In the genomic region with DNA sequence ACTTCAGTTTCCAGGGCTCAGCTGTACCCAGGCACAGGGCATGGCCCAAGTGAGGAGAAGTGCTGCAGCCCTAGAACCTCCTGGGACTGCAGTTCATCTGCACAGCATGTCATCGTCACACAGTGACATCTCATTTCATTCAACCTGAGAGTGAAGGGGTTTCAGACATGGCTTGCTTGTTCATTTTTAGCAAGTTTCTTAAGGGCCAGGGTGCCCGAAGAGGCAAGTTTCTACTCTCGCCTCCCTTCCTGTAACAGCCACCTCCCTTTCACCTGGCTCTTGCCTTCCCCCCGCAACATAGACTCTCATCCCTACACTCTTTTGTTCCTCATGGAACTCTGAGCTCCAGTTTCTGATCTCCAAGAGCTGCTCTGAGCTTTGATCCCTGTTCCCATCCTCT, we compare ENCODE assay signal across 13 cellular contexts.
DNase-seq lines count a peak whose midpoint lies in the region; ATAC-seq, FAIRE-seq and TF ChIP-seq lines count a peak whose summit lies in the region.
"Had no signal": no experiment of that assay in that cellular context is flagged by ENCODE, and none has a peak within 500 bp of the region (broad histone marks: within the 10 kb centered on the region; RNA-seq: fewer than 3 reads in every experiment).

No MANE protein-coding gene starts in this region.

- TF ChIP-seq CTCF in GM23338 (conservative IDR thresholded peaks at IDR 0.05; ENCODE audit: low read depth in 2 of 2) (no peak), suprapubic skin (IDR thresholded peaks at IDR 0.05) (no peak), pancreas (IDR thresholded peaks at IDR 0.05) (no peak)

- intact Hi-C loops in right cardiac atrium (cut with DNase I): no loop called here
- intact Hi-C loops in Right ventricle myocardium superior (cut with DNase I): no loop called here
- intact Hi-C loops in pancreas (cut with DNase I): no loop called here

- no peaks in the 10 kb centered on the region for H3K9me3 Mint-ChIP-seq in GM23338
- H3K9me3 Mint-ChIP-seq: activated naive CD8-positive, alpha-beta T cell treated with anti-CD3 and anti-CD28 coated beads, Interleukin-2, amount 10 ng/mL, durations not matched to agents 7 days and 5 days had no signal

- peaks cover 8% of the 10 kb centered on the region for H3K4me1 ChIP-seq in right cardiac atrium (ENCODE audit: control insufficient read depth, insufficient read depth, low read length)
- peaks cover 70% of the 10 kb centered on the region for H3K4me1 ChIP-seq in GM23338 (ENCODE audit: insufficient read depth)
- peaks cover 43% of the 10 kb centered on the region for H3K4me1 ChIP-seq in suprapubic skin
- peaks cover 12 to 19% (median 18%) of the 10 kb centered on the region in 3 donors for H3K4me1 ChIP-seq in pancreas

- H3K27ac Mint-ChIP-seq in GM23338: peak overlapping the region; percentile 23; the same call in 1 of the 2 replicates
- H3K27ac Mint-ChIP-seq: activated naive CD8-positive, alpha-beta T cell treated with anti-CD3 and anti-CD28 coated beads, Interleukin-2, amount 10 ng/mL, durations not matched to agents 7 days and 5 days had no signal

- no peak for FAIRE-seq in pancreas (lab: Jason Lieb, UNC)
- no peak for FAIRE-seq in frontal cortex (lab: Jason Lieb, UNC)

- H3K27me3 ChIP-seq in right cardiac atrium (ENCODE audit: control insufficient read depth, insufficient read depth): no peaks in the 10 kb centered on the region
- H3K27me3 ChIP-seq in GM23338 (ENCODE audit: insufficient read depth): no peaks in the 10 kb centered on the region
- no peaks in the 10 kb centered on the region for H3K27me3 ChIP-seq in suprapubic skin
- H3K27me3 ChIP-seq in pancreas: no peaks in the 10 kb centered on the region

- H3K36me3 ChIP-seq in GM23338 (ENCODE audit: insufficient read depth) (no peaks in the 10 kb centered on the region), suprapubic skin (no peaks in the 10 kb centered on the region), pancreas (no peaks in the 10 kb centered on the region)

- DNase-seq in right cardiac atrium (no peak), Right ventricle myocardium superior (no peak), GM23338 (ENCODE audit: low spot score) (no peak), suprapubic skin (ENCODE audit: low spot score in 2 of 2) (no peak), pancreas (no peak), NCI-H2081 treated with DMSO at 0.1 percent for 48 hours (lab: John Stamatoyannopoulos, UW) (no peak), frontal cortex (ENCODE audit: low spot score in 2 of 2) (no peak)
- DNase-seq: ACHN; activated naive CD8-positive, alpha-beta T cell treated with anti-CD3 and anti-CD28 coated beads, Interleukin-2, amount 10 ng/mL, durations not matched to agents 7 days and 5 days; effector memory CD4-positive, alpha-beta T cell; NCI-H2029 treated with DMSO at 0.1 percent for 48 hours; stimulated activated naive CD4-positive, alpha-beta T cell had no signal

- H3K27me3 Mint-ChIP-seq in GM23338 (ENCODE audit: insufficient read depth, low read depth, poor library complexity): no peaks in the 10 kb centered on the region

- no peak overlapping the region for H3K4me3 Mint-ChIP-seq in GM23338
- H3K4me3 Mint-ChIP-seq: activated naive CD8-positive, alpha-beta T cell treated with anti-CD3 and anti-CD28 coated beads, Interleukin-2, amount 10 ng/mL, durations not matched to agents 7 days and 5 days had no signal

- H3K9me2 ChIP-seq in GM23338 (ENCODE audit: insufficient read depth): no peaks in the 10 kb centered on the region

- peaks cover 74% of the 10 kb centered on the region for H3K79me2 ChIP-seq in GM23338 (replicated peaks; ENCODE audit: insufficient read depth)

- peaks cover 40% of the 10 kb centered on the region for H3K4me1 Mint-ChIP-seq in GM23338

- no peak for TF ChIP-seq POLR2A in suprapubic skin (IDR thresholded peaks at IDR 0.05)

- H3K36me3 Mint-ChIP-seq in GM23338 (ENCODE audit: low read depth): no peaks in the 10 kb centered on the region
- H3K36me3 Mint-ChIP-seq: activated naive CD8-positive, alpha-beta T cell treated with anti-CD3 and anti-CD28 coated beads, Interleukin-2, amount 10 ng/mL, durations not matched to agents 7 days and 5 days had no signal

- H3K4me3 ChIP-seq in right cardiac atrium (ENCODE audit: low read length): no peak overlapping the region
- no peak overlapping the region for H3K4me3 ChIP-seq in GM23338
- no peak overlapping the region for H3K4me3 ChIP-seq in suprapubic skin
- H3K4me3 ChIP-seq in pancreas: no peak overlapping the region

- H3K4me2 ChIP-seq in GM23338: no peak overlapping the region

- no peak for TF ChIP-seq EP300 in suprapubic skin (IDR thresholded peaks at IDR 0.05)

- H3K9me3 ChIP-seq in right cardiac atrium (ENCODE audit: control insufficient read depth, low read length) (no peaks in the 10 kb centered on the region), suprapubic skin (no peaks in the 10 kb centered on the region), pancreas (no peaks in the 10 kb centered on the region)

- no peak overlapping the region for H2AFZ ChIP-seq in GM23338

- ATAC-seq in right cardiac atrium: no peak
- no peak for ATAC-seq in Right ventricle myocardium superior (ENCODE audit: poor library complexity)
- ATAC-seq in GM23338: no peak
- peak; percentile 64 for ATAC-seq in HG03354 (IDR thresholded peaks at IDR 0.05; ENCODE audit: poor library complexity, severe bottlenecking, unreplicated experiment)
- no peak for ATAC-seq in pancreas

- H3F3A ChIP-seq in GM23338 (replicated peaks; ENCODE audit: low read depth): no peaks in the 10 kb centered on the region

- H4K20me1 ChIP-seq in GM23338 (replicated peaks; ENCODE audit: insufficient read depth): no peaks in the 10 kb centered on the region

- WGBS in right cardiac atrium: 87% methylated on average over 4 of the region's 4 CpGs
- 93% methylated on average over 4 of the region's 4 CpGs for WGBS in suprapubic skin
- WGBS in pancreas, 2 donors: 95 to 98% methylated on average over 4 of the region's 4 CpGs

- H3K27ac ChIP-seq in right cardiac atrium (ENCODE audit: low read length) (peak overlapping the region; percentile 4), GM23338 (ENCODE audit: low read depth) (no peak overlapping the region), suprapubic skin (no peak overlapping the region), pancreas (no peak overlapping the region)

TF ChIP-seq in GM23338, 12 proteins besides CTCF, POLR2A, EP300 and RAD21 (continues in another document):
- TF ChIP-seq ZNF462 (CRISPR knock-in tag; IDR thresholded peaks at IDR 0.05): no peak
- no peak for TF ChIP-seq ZNF331 (CRISPR knock-in tag; IDR thresholded peaks at IDR 0.05; ENCODE audit: low read depth)
- TF ChIP-seq EZH2phosphoT487 (IDR thresholded peaks at IDR 0.05; ENCODE audit: unreplicated experiment): no peak
